In genomic region chr1:248807067-248807737, GRCh38 we compare ENCODE assay signal across 9 cellular contexts. TPM values are rescaled to one million over a fixed set of nuclear protein-coding genes. Genes with fewer than 3 reads are reported as not detected.
A peak's percentile ranks its signal among the peaks of the same experiment; 100 is the strongest.
DNase-seq lines count a peak whose midpoint lies in the region; ATAC-seq and TF ChIP-seq lines count a peak whose summit lies in the region.
"Had no signal": no experiment of that assay in that cellular context is flagged by ENCODE, and none has a peak within 500 bp of the region (broad histone marks: within the 10 kb centered on the region; RNA-seq: fewer than 3 reads in every experiment).

No MANE protein-coding gene starts in this region.

- H3K9me3 ChIP-seq in GM23248 (ENCODE audit: low read depth) = no peaks in the 10 kb centered on the region
- H3K9me3 ChIP-seq in colonic mucosa = no peaks in the 10 kb centered on the region
- H3K9me3 ChIP-seq in lung (ENCODE audit: control insufficient read depth in 2 of 2, insufficient read depth in 1 of 2, low read length in 1 of 2) = no peaks in the 10 kb centered on the region

- POLR2A ChIA-PET in activated B cell treated with CpG ODN at 0.5 μM for 24 hours (lab: Charles Lee) = interaction anchor here (0.6 to 3.4 kb wide), 4 partner anchors 14 to 286 kb away, joined by 3 to 26 read pairs (median 12); no protein-coding TSS in a partner anchor

- H3F3A ChIP-seq in GM23248 (ENCODE audit: insufficient read depth) = peaks cover 13% of the 10 kb centered on the region

- H3K9me3 Mint-ChIP-seq in activated B cell treated with CpG ODN at 0.5 μM for 24 hours = peaks cover 5% of the 10 kb centered on the region
- no peaks in the 10 kb centered on the region for H3K9me3 Mint-ChIP-seq in stimulated activated effector memory CD8-positive, alpha-beta T cell treated with anti-CD3 and anti-CD28 coated beads, Interleukin-12 subunit alpha, Interleukin-12 subunit beta, amount 100 ng/mL, for 72 hours

- H3K36me3 Mint-ChIP-seq in activated B cell treated with CpG ODN at 0.5 μM for 24 hours (ENCODE audit: low read depth) = peaks cover 19% of the 10 kb centered on the region
- H3K36me3 Mint-ChIP-seq in stimulated activated effector memory CD8-positive, alpha-beta T cell treated with anti-CD3 and anti-CD28 coated beads, Interleukin-12 subunit alpha, Interleukin-12 subunit beta, amount 100 ng/mL, for 72 hours = peaks cover 12% of the 10 kb centered on the region

- H2AFZ ChIP-seq in GM23248 = no peak overlapping the region

- H3K27ac Mint-ChIP-seq in activated B cell treated with CpG ODN at 0.5 μM for 24 hours = peak overlapping the region; percentile 97
- no peak overlapping the region for H3K27ac Mint-ChIP-seq in stimulated activated effector memory CD8-positive, alpha-beta T cell treated with anti-CD3 and anti-CD28 coated beads, Interleukin-12 subunit alpha, Interleukin-12 subunit beta, amount 100 ng/mL, for 72 hours

- no peak overlapping the region for H3K4me3 ChIP-seq in GM23248
- no peak overlapping the region for H3K4me3 ChIP-seq in colonic mucosa
- no peak overlapping the region for H3K4me3 ChIP-seq in lung

- intact Hi-C loops in activated B cell treated with CpG ODN at 0.5 μM for 24 hours (cut with micrococcal nuclease) (loop anchor here (1.0 to 5.0 kb wide), 5 partner anchors 104 to 1125 kb away; no protein-coding TSS in a partner anchor), colonic mucosa (cut with DNase I) (loop anchor here (2.0 kb wide), 2 partner anchors 108 to 186 kb away; no protein-coding TSS in a partner anchor)

- H3K27ac ChIP-seq in GM23248 (no peak overlapping the region), colonic mucosa (no peak overlapping the region), lung (ENCODE audit: low read depth in 1 of 2, low read length in 1 of 2) (no peak overlapping the region)

- no peaks in the 10 kb centered on the region for H3K9me2 ChIP-seq in GM23248 (ENCODE audit: insufficient read depth)

- TF ChIP-seq CTCF in activated B cell treated with CpG ODN at 0.5 μM for 24 hours (IDR thresholded peaks at IDR 0.05) = peak; percentile 96
- TF ChIP-seq CTCF in colonic mucosa (IDR thresholded peaks at IDR 0.05) = peak; percentile 67
- peak; percentile 49 for TF ChIP-seq CTCF in lung (IDR thresholded peaks at IDR 0.05; ENCODE audit: control extremely low read depth, extremely low read depth)

- in situ Hi-C loops in GM23248 (cut with MboI) = no loop called here

- H3K4me1 ChIP-seq in GM23248 (ENCODE audit: insufficient read depth) = peaks cover 7% of the 10 kb centered on the region; the same call in 1 of the 2 replicates
- peaks cover 10% of the 10 kb centered on the region for H3K4me1 ChIP-seq in colonic mucosa
- H3K4me1 ChIP-seq in lung (ENCODE audit: control insufficient read depth in 2 of 2, insufficient read depth in 2 of 2, low read length in 2 of 2) = peaks cover 0 to 12% of the 10 kb centered on the region in 2 donors

- H3K4me2 ChIP-seq in GM23248 (ENCODE audit: unreplicated experiment) = no peak overlapping the region

- ATAC-seq in activated B cell treated with CpG ODN at 0.5 μM for 24 hours (ENCODE audit: low read depth) (peak; percentile 53), lung (ENCODE audit: insufficient read depth, low FRiP score) (peak; percentile 73)
- peak; percentile 80 for ATAC-seq in stimulated activated effector memory CD8-positive, alpha-beta T cell treated with anti-CD3 and anti-CD28 coated beads, Interleukin-12 subunit alpha, Interleukin-12 subunit beta, amount 100 ng/mL, for 72 hours

- peaks cover 9% of the 10 kb centered on the region; the same call in 1 of the 2 replicates for H3K36me3 ChIP-seq in GM23248 (ENCODE audit: low read depth)
- H3K36me3 ChIP-seq in colonic mucosa = no peaks in the 10 kb centered on the region
- H3K36me3 ChIP-seq in lung (ENCODE audit: control insufficient read depth in 2 of 2, insufficient read depth in 2 of 2, low read length in 2 of 2) = peaks cover 0 to 14% of the 10 kb centered on the region in 2 donors

- peak; percentile 10 for DNase-seq in NCI-H1105 treated with DMSO at 0.1 percent for 48 hours (lab: John Stamatoyannopoulos, UW)
- DNase-seq in NCI-H1105 (lab: John Stamatoyannopoulos, UW) = no peak
- DNase-seq in GM23248 = peak; percentile 68
- peak; percentile 46 for DNase-seq in LoVo (ENCODE audit: low spot score)
- DNase-seq in activated B cell treated with CpG ODN at 0.5 μM for 24 hours = peak; percentile 58
- peak; percentile 75 for DNase-seq in colonic mucosa
- DNase-seq in lung (ENCODE audit: low spot score) = peak; percentile 49
- peak; percentile 27 to 73 for DNase-seq in stimulated activated effector memory CD8-positive, alpha-beta T cell treated with anti-CD3 and anti-CD28 coated beads, Interleukin-12 subunit alpha, Interleukin-12 subunit beta, amount 100 ng/mL, for 72 hours (ENCODE audit: low spot score in 2 of 2)

- whole genome bisulfite sequencing in GM23248 (ENCODE audit: low coverage in 1 of 2, low lambda C conversion rate in 2 of 2, missing lambda C conversion rate in 2 of 2), 2 experiments = 55 to 57% methylated on average over 15 of the region's 15 CpGs
- WGBS in lung, 2 donors = 44 to 48% methylated on average over 15 of the region's 15 CpGs

- H4K20me1 ChIP-seq in GM23248 (ENCODE audit: insufficient read depth) = no peaks in the 10 kb centered on the region

- no peaks in the 10 kb centered on the region for H3K79me2 ChIP-seq in GM23248 (ENCODE audit: insufficient read depth)

- peaks cover 54% of the 10 kb centered on the region for H3K4me1 Mint-ChIP-seq in activated B cell treated with CpG ODN at 0.5 μM for 24 hours
- H3K4me1 Mint-ChIP-seq in stimulated activated effector memory CD8-positive, alpha-beta T cell treated with anti-CD3 and anti-CD28 coated beads, Interleukin-12 subunit alpha, Interleukin-12 subunit beta, amount 100 ng/mL, for 72 hours = peaks cover 23% of the 10 kb centered on the region

- CTCF ChIA-PET in activated B cell treated with CpG ODN at 0.5 μM for 24 hours (lab: Charles Lee) = interaction anchor here (0.6 to 7.2 kb wide), 17 partner anchors 11 to 564 kb away, joined by 3 to 218 read pairs (median 6); partner anchors contain the start of genes OR14I1 and SH3BP5L

- no peaks in the 10 kb centered on the region for H3K27me3 Mint-ChIP-seq in activated B cell treated with CpG ODN at 0.5 μM for 24 hours

- no peaks in the 10 kb centered on the region for H3K27me3 ChIP-seq in GM23248 (replicated peaks; ENCODE audit: insufficient read depth)
- no peaks in the 10 kb centered on the region for H3K27me3 ChIP-seq in colonic mucosa
- H3K27me3 ChIP-seq in lung (ENCODE audit: control insufficient read depth, insufficient read depth) = no peaks in the 10 kb centered on the region

- H3K4me3 Mint-ChIP-seq in activated B cell treated with CpG ODN at 0.5 μM for 24 hours = peak overlapping the region; percentile 24
- H3K4me3 Mint-ChIP-seq in stimulated activated effector memory CD8-positive, alpha-beta T cell treated with anti-CD3 and anti-CD28 coated beads, Interleukin-12 subunit alpha, Interleukin-12 subunit beta, amount 100 ng/mL, for 72 hours = no peak overlapping the region

- H3K9ac ChIP-seq in GM23248 (no peak overlapping the region), colonic mucosa (ENCODE audit: low read depth in 2 of 2, low read length in 2 of 2) (no peak overlapping the region)

RNA-seq across cellular contexts. Expression of gene SH3BP5L, which starts 18.5 kb away (rescaled TPM):
- 46.4 and 64.4 TPM in 2 replicates for total RNA-seq in GM23248 (2014; rRNA removed; shearing (Covaris generic))
- polyA plus RNA-seq in GM23248 (2016; fragmentation: Nextera tagmentation; extraction: Ambion mirVana) = 5.3 and 5.9 TPM in 2 replicates
- 26.3 and 27.3 TPM in 2 replicates for total RNA-seq in activated B cell treated with CpG ODN at 0.5 μM for 24 hours
- total RNA-seq in colonic mucosa = 10 to 100 TPM; 24.2 to 30.5 TPM
- total RNA-seq in lung = 10 to 100 TPM; 17.6 to 25.5 TPM
- polyA plus RNA-seq in lung = 10 to 100 TPM; 16.4 to 17.4 TPM

RNA-seq across cellular contexts. Expression of gene ZNF672, which starts 30.8 kb away (rescaled TPM):
- 13.5 and 13.8 TPM in 2 replicates for total RNA-seq in GM23248 (2014; rRNA removed; shearing (Covaris generic))
- 10.5 and 11.6 TPM in 2 replicates for polyA plus RNA-seq in GM23248 (2016; fragmentation: Nextera tagmentation; extraction: Ambion mirVana)
- total RNA-seq in activated B cell treated with CpG ODN at 0.5 μM for 24 hours = 47.0 and 52.2 TPM in 2 replicates
- 10 to 100 TPM; 27.8 to 57.4 TPM for total RNA-seq in colonic mucosa
- total RNA-seq in lung = 10 to 100 TPM; 31.1 to 41.3 TPM
- polyA plus RNA-seq in lung = 10 to 100 TPM; 17.1 to 31.5 TPM

RNA-seq across cellular contexts. Expression of gene LYPD8, which starts 51.6 kb away (rescaled TPM):
- total RNA-seq in GM23248 (2014; rRNA removed; shearing (Covaris generic)) = not detected in 2 replicates
- polyA plus RNA-seq in GM23248 (2016; fragmentation: Nextera tagmentation; extraction: Ambion mirVana) (not detected in 2 replicates), lung (not detected)
- total RNA-seq in activated B cell treated with CpG ODN at 0.5 μM for 24 hours (not detected in 2 replicates), colonic mucosa (100 to 1,000 TPM in 1 of 2 donors, 10 to 100 TPM in 1; 40.8 to 310 TPM), lung (not detected)
- total RNA-seq: glomerular endothelial cell had no signal

RNA-seq across cellular contexts. Expression of gene ZNF692, which starts 51.7 kb away (rescaled TPM):
- 17.0 and 21.5 TPM in 2 replicates for total RNA-seq in GM23248 (2014; rRNA removed; shearing (Covaris generic))
- polyA plus RNA-seq in GM23248 (2016; fragmentation: Nextera tagmentation; extraction: Ambion mirVana) (16.2 and 16.7 TPM in 2 replicates), lung (10 to 100 TPM; 37.4 to 58.5 TPM)
- total RNA-seq in activated B cell treated with CpG ODN at 0.5 μM for 24 hours (36.4 and 40.3 TPM in 2 replicates), colonic mucosa (10 to 100 TPM; 20.9 to 46.9 TPM), lung (10 to 100 TPM; 26.1 to 35.3 TPM)

Comparison
In these comparisons a context has a peak if more than half of its experiments do, and no peak if none do; other contexts are left out.
1. RNA of gene LYPD8, which starts 51.6 kb away (total RNA-seq): 40.8 to 310 TPM in colonic mucosa; not detected in lung, not detected in activated B cell treated with CpG ODN at 0.5 μM for 24 hours and not detected in GM23248; every median in the first group is over 10 times any median in the second.
2. Peak in every context shown above with its lines, with median percentiles within 50 percentile points of each other: ATAC-seq and CTCF ChIP-seq.